18 cellular contexts compared by ENCODE assay signal in genomic region chr3:34256791-34257190, GRCh38.
"Had no signal": no experiment of that assay in that cellular context is flagged by ENCODE, and none has a peak within 500 bp of the region (broad histone marks: within the 10 kb centered on the region; RNA-seq: fewer than 3 reads in every experiment).

No MANE protein-coding gene starts in this region.

- DNase-seq: activated CD4-positive, alpha-beta memory T cell treated with anti-CD3 and anti-CD28 coated beads for 36 hours; activated CD4-positive, alpha-beta T cell treated with anti-CD3 and anti-CD28 coated beads, Interleukin-2, amount 10 ng/mL, durations not matched to agents 7 days and 5 days; activated CD4-positive, CD25-positive, alpha-beta regulatory T cell; activated CD8-positive, alpha-beta memory T cell treated with anti-CD3 and anti-CD28 coated beads for 24 hours; activated effector memory CD4-positive, alpha-beta T cell treated with anti-CD3 and anti-CD28 coated beads, Interleukin-2, amount 50 U/mL, for 16 hours; activated naive CD4-positive, alpha-beta T cell treated with Interleukin-2 at 50 U/mL for 16 hours; activated naive CD8-positive, alpha-beta T cell treated with anti-CD3 and anti-CD28 coated beads, Interleukin-2, amount 50 U/mL, for 24 hours; activated T-cell treated with anti-CD3 and anti-CD28 coated beads, Interleukin-2, amount 50 U/mL, for 4 hours; amniotic stem cell; NCI-H1930; NCI-H510A; NCI-H526 treated with DMSO at 0.1 percent for 48 hours; NCI-H82; SIG-M5; T-cell; T-helper 2 cell; T1000 had no signal

- ATAC-seq: activated naive CD4-positive, alpha-beta T cell treated with anti-CD3 and anti-CD28 coated beads, Interleukin-2, amount 50 U/mL, for 72 hours; activated naive CD8-positive, alpha-beta T cell treated with anti-CD3 and anti-CD28 coated beads, Interleukin-2, amount 50 U/mL, for 24 hours; T-cell had no signal
